Comparison of ENCODE assay signal across 2 cellular contexts in the genomic region with DNA sequence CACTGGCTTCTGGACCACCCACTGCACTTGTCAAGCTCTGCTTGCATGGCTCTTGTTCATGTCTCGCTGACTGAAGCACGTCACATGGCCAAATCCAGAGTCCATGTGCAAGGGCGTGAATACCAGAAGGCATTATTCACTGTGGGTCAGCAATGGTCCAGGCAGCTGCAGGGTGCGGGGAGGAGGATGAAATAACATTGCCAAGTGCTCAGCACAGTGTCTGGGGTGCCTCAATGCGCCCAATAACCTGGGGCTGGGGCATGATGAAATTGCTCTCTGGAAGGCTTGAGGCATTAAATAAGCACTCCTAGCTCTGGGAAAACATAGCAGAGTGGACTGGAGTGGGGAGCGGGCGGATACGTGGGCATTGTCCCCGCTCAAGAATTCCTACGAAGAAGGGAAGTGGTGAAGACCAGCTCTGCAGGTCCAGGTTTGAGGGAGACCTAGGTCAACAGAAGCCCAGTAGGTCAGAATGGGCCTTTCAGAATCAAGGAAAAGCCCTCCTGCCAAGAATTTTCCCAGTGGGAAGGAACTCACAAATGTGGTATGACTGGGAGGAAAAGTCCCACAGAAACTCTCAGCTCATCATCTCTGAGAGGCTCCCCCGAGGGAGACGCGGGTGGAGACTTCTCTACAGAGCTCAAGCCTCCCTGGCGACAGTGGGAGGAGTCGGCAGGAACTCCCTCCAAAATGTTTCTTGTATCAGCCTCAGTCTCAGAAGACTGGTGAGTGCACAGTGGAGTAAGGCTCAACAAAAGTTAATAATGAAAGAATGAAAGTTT.
TF ChIP-seq lines count a peak whose summit lies in the region.

No MANE protein-coding gene starts in this region.

TF ChIP-seq in H1, 55 proteins besides CTCF, POLR2A, EP300 and RAD21 (continued from another document):
- no peak for TF ChIP-seq TEAD4 (IDR thresholded peaks at IDR 0.05; ENCODE audit: low read depth, low read length)
- TF ChIP-seq NANOG (IDR thresholded peaks at IDR 0.05; ENCODE audit: insufficient read depth, low read depth, low read length, poor library complexity, severe bottlenecking) = no peak
- TF ChIP-seq E2F6 (IDR thresholded peaks at IDR 0.05) = no peak
- TF ChIP-seq MAFK (IDR thresholded peaks at IDR 0.05; ENCODE audit: low read depth, low read length) = no peak
- no peak for TF ChIP-seq SIX5 (IDR thresholded peaks at IDR 0.05; ENCODE audit: low read depth, low read length)
- TF ChIP-seq CEBPB (IDR thresholded peaks at IDR 0.05; ENCODE audit: low read depth, low read length) = no peak
- no peak for TF ChIP-seq JUND (IDR thresholded peaks at IDR 0.05; ENCODE audit: low read length)
- no peak for TF ChIP-seq FOSL1 (IDR thresholded peaks at IDR 0.05; ENCODE audit: insufficient read depth, low read depth, low read length)
- TF ChIP-seq TAF7 (optimal IDR thresholded peaks at IDR 0.05; ENCODE audit: borderline replicate concordance, low read depth, low read length) = no peak

TF ChIP-seq in GM12891, 5 proteins besides CTCF, POLR2A, EP300 and RAD21 (continued from another document):
- no peak for TF ChIP-seq SPI1 (IDR thresholded peaks at IDR 0.05; ENCODE audit: low read depth, low read length)
- TF ChIP-seq POU2F2 (IDR thresholded peaks at IDR 0.05; ENCODE audit: low read depth, low read length) = no peak
- TF ChIP-seq PAX5 (IDR thresholded peaks at IDR 0.05; ENCODE audit: insufficient read depth, low read length, severe bottlenecking) = no peak
- TF ChIP-seq POLR2AphosphoS5 (IDR thresholded peaks at IDR 0.05; ENCODE audit: low read depth, low read length) = no peak
